8 cellular contexts compared by ENCODE assay signal in the genomic region with DNA sequence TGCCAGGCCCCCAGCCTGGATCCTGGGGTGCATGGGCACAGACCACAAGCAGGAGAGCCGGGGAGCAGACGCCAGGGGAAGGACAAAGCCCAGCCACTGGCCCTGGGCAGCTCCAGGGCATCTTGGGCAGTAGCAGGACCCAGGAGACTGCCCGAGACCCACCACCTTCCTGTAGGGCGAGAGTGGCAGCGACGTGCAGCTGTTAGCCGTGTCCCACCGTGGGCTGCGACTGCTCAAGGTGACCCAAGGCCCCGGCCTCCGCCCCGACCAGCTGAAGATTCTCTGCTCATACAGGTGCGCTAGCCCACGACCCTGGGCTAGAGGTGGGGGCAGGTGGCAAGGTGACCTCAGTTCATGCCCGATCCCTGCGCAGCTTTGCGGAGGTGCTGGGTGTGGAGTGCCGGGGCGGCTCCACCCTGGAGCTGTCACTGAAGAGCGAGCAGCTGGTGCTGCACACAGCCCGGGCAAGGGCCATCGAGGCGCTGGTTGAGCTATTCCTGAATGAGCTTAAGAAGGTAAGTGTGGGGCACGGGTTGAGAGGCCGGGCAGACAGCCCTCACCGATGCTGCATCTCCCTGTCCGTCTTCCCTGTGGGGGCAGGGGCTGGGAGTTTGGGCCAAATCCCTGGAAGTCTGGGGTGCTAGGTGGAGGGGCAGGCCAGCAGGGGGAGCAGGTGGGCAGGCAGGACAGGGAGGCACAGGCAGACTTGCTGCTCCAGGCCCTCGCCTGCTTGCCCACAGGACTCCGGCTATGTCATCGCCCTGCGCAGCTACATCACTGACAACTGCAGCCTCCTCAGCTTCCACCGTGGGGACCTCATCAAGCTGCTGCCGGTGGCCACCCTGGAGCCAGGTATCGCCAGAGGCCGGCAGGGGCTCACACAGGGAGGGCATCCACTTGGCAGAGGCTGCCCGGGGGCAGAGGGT. TPM values are rescaled to one million over a fixed set of nuclear protein-coding genes. Genes with fewer than 3 reads are reported as not detected.
DNase-seq lines count a peak whose midpoint lies in the region; ATAC-seq and TF ChIP-seq lines count a peak whose summit lies in the region.

No MANE protein-coding gene starts in this region.

- H2AFZ ChIP-seq in neural cell (ENCODE audit: low read depth, low read length) = no peak overlapping the region

- H3K27ac ChIP-seq in body of pancreas (no peak overlapping the region), neural cell (ENCODE audit: low read length) (no peak overlapping the region)

- intact Hi-C loops in left ventricle myocardium superior (cut with micrococcal nuclease) = no loop called here
- intact Hi-C loops in left cardiac atrium (cut with DNase I) = no loop called here
- intact Hi-C loops in body of pancreas (cut with DNase I) = no loop called here

- no peak for TF ChIP-seq EP300 in neural cell (conservative IDR thresholded peaks at IDR 0.05; ENCODE audit: poor library complexity, severe bottlenecking)

- H3K4me3 ChIP-seq in body of pancreas = no peak overlapping the region
- H3K4me3 ChIP-seq in neural cell (ENCODE audit: low read length) = no peak overlapping the region

- TF ChIP-seq CTCF in body of pancreas (IDR thresholded peaks at IDR 0.05) = peak in 5 of 7 experiments; percentile 13 to 35 (median 32)
- peak; percentile 35 for TF ChIP-seq CTCF in neural cell (IDR thresholded peaks at IDR 0.05; ENCODE audit: poor library complexity, severe bottlenecking)

- H3K27me3 ChIP-seq in body of pancreas (no peaks in the 10 kb centered on the region), neural cell (ENCODE audit: insufficient read depth, low read depth, low read length) (no peaks in the 10 kb centered on the region)

- no peak for TF ChIP-seq RAD21 in neural cell (conservative IDR thresholded peaks at IDR 0.05)

- no peak for TF ChIP-seq POLR2A in body of pancreas (IDR thresholded peaks at IDR 0.05)

- no peaks in the 10 kb centered on the region for H4K20me1 ChIP-seq in neural cell (ENCODE audit: insufficient read depth)

- H3K9me2 ChIP-seq in neural cell (ENCODE audit: insufficient read depth, low read length) = no peaks in the 10 kb centered on the region

- H3K79me2 ChIP-seq in neural cell (replicated peaks; ENCODE audit: insufficient read depth, low read length) = no peaks in the 10 kb centered on the region

- WGBS in body of pancreas, 2 donors = 49 to 59% methylated on average over 16 to 36 of the region's 36 CpGs

- no peaks in the 10 kb centered on the region for H3F3A ChIP-seq in neural cell (ENCODE audit: insufficient read depth, low read length, poor library complexity, severe bottlenecking)

- ATAC-seq in left ventricle myocardium superior = peak; percentile 30
- no peak for ATAC-seq in left cardiac atrium
- peak; percentile 43 for ATAC-seq in body of pancreas
- ATAC-seq in HG03095 (IDR thresholded peaks at IDR 0.05; ENCODE audit: unreplicated experiment) = no peak

- DNase-seq in left ventricle myocardium superior (no peak), left cardiac atrium (no peak), NCI-H1694 (lab: John Stamatoyannopoulos, UW) (peak; percentile 26), body of pancreas (peak; percentile 16 to 45 (median 36)), T-helper 1 cell (no peak), NCI-H774 (lab: John Stamatoyannopoulos, UW) (no peak)

- H3K9ac ChIP-seq in neural cell (ENCODE audit: low read length) = no peak overlapping the region

- H3K36me3 ChIP-seq in body of pancreas (replicated peaks in 1 of 2; ENCODE audit: insufficient read depth in 1 of 2, low read depth in 2 of 2) = no peaks in the 10 kb centered on the region
- no peaks in the 10 kb centered on the region for H3K36me3 ChIP-seq in neural cell (ENCODE audit: insufficient read depth, low read length)

- no peak overlapping the region for H3K4me2 ChIP-seq in neural cell (ENCODE audit: low read length)

- H3K4me1 ChIP-seq in body of pancreas = no peaks in the 10 kb centered on the region

- H3K9me3 ChIP-seq in body of pancreas (no peaks in the 10 kb centered on the region), neural cell (ENCODE audit: low read length) (no peaks in the 10 kb centered on the region)

TF ChIP-seq in neural cell, 6 proteins besides CTCF, POLR2A, EP300 and RAD21:
- TF ChIP-seq POLR2AphosphoS5 (IDR thresholded peaks at IDR 0.05) (no peak), MXI1 (conservative IDR thresholded peaks at IDR 0.05; ENCODE audit: poor library complexity, severe bottlenecking) (no peak), TAF1 (IDR thresholded peaks at IDR 0.05; ENCODE audit: low read depth) (no peak), EZH2 (IDR thresholded peaks at IDR 0.05; ENCODE audit: borderline replicate concordance, insufficient read depth, low read length, poor library complexity, severe bottlenecking) (no peak), SMC3 (conservative IDR thresholded peaks at IDR 0.05; ENCODE audit: poor library complexity) (no peak)
- TF ChIP-seq, protein P1, sequence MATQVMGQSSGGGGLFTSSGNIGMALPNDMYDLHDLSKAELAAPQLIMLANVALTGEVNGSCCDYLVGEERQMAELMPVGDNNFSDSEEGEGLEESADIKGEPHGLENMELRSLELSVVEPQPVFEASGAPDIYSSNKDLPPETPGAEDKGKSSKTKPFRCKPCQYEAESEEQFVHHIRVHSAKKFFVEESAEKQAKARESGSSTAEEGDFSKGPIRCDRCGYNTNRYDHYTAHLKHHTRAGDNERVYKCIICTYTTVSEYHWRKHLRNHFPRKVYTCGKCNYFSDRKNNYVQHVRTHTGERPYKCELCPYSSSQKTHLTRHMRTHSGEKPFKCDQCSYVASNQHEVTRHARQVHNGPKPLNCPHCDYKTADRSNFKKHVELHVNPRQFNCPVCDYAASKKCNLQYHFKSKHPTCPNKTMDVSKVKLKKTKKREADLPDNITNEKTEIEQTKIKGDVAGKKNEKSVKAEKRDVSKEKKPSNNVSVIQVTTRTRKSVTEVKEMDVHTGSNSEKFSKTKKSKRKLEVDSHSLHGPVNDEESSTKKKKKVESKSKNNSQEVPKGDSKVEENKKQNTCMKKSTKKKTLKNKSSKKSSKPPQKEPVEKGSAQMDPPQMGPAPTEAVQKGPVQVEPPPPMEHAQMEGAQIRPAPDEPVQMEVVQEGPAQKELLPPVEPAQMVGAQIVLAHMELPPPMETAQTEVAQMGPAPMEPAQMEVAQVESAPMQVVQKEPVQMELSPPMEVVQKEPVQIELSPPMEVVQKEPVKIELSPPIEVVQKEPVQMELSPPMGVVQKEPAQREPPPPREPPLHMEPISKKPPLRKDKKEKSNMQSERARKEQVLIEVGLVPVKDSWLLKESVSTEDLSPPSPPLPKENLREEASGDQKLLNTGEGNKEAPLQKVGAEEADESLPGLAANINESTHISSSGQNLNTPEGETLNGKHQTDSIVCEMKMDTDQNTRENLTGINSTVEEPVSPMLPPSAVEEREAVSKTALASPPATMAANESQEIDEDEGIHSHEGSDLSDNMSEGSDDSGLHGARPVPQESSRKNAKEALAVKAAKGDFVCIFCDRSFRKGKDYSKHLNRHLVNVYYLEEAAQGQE (IDR thresholded peaks at IDR 0.05; ENCODE audit: borderline replicate concordance) = no peak

RNA-seq across cellular contexts. Expression of a gene that starts 13.5 kb away (rescaled TPM):
- total RNA-seq in left ventricle myocardium superior (15.8 TPM), left cardiac atrium (10 to 100 TPM in 1 of 2 donors, 1 to 10 TPM in 1; 8.6 to 11.4 TPM), body of pancreas (1 to 10 TPM; 3.3 to 5.2 TPM)
- 0.59 TPM in 1 of 2 replicates, not detected in the other for polyA plus RNA-seq in neural cell
- polyA minus RNA-seq in neural cell = not detected in 2 replicates

RNA-seq across cellular contexts. Expression of a gene that starts 32.2 kb away (rescaled TPM):
- total RNA-seq in left ventricle myocardium superior (48.2 TPM), left cardiac atrium (10 to 100 TPM; 61.5 to 88.4 TPM), body of pancreas (100 to 1,000 TPM in 1 of 2 donors, 10 to 100 TPM in 1; 61.2 to 183 TPM)
- 2.4 and 7.2 TPM in 2 replicates for polyA plus RNA-seq in neural cell
- 1.9 TPM in 1 of 2 replicates, not detected in the other for polyA minus RNA-seq in neural cell

RNA-seq across cellular contexts. Expression of a gene that starts 47.2 kb away (rescaled TPM):
- total RNA-seq in left ventricle myocardium superior (14.3 TPM), left cardiac atrium (10 to 100 TPM; 11.3 to 15.5 TPM), body of pancreas (10 to 100 TPM in 1 of 2 donors, 1 to 10 TPM in 1; 8.6 to 38.6 TPM)
- polyA plus RNA-seq in neural cell = 9.6 and 15.7 TPM in 2 replicates
- polyA minus RNA-seq in neural cell = 10.8 and 19.7 TPM in 2 replicates

RNA-seq across cellular contexts. Expression of a gene that starts 47.4 kb away (rescaled TPM):
- total RNA-seq in left ventricle myocardium superior (47.8 TPM), left cardiac atrium (10 to 100 TPM; 47.2 to 59.6 TPM), body of pancreas (10 to 100 TPM; 47.2 to 73.8 TPM)
- polyA plus RNA-seq in neural cell = 129 and 156 TPM in 2 replicates
- polyA minus RNA-seq in neural cell = 67.3 and 80.3 TPM in 2 replicates

Comparison
In these comparisons a context has a peak if more than half of its experiments do, and no peak if none do; other contexts are left out.
1. ATAC-seq: peak in left ventricle myocardium superior (single experiment) and body of pancreas (single experiment); none in left cardiac atrium (0 of 2) and HG03095 (single experiment).
2. DNase-seq: peak in NCI-H1694 (single experiment) and body of pancreas (4 of 4); none in left ventricle myocardium superior (single experiment), left cardiac atrium (single experiment), T-helper 1 cell (0 of 5) and NCI-H774 (single experiment).